8 cellular contexts compared by ENCODE assay signal in genomic region chr19:10112895-10113591, GRCh38. TPM values are rescaled to one million over a fixed set of nuclear protein-coding genes. Genes with fewer than 3 reads are reported as not detected.
DNase-seq lines count a peak whose midpoint lies in the region; ATAC-seq and TF ChIP-seq lines count a peak whose summit lies in the region.

No MANE protein-coding gene starts in this region.

- no peak overlapping the region for H3K4me3 Mint-ChIP-seq in activated naive CD4-positive, alpha-beta T cell treated with anti-CD3 and anti-CD28 coated beads, Interleukin-2, amount 10 ng/mL, durations not matched to agents 7 days and 5 days

- DNase-seq in AG10803 (ENCODE audit: low read depth) (peak; percentile 31), GM20000 (ENCODE audit: low spot score) (peak; percentile 71), SK-N-MC (ENCODE audit: low read depth, low spot score) (no peak), left ventricle myocardium superior (peak; percentile 66), HPDE6-E6E7 (ENCODE audit: extremely low spot score) (no peak)
- peak; percentile 73 for DNase-seq in activated naive CD4-positive, alpha-beta T cell treated with anti-CD3 and anti-CD28 coated beads, Interleukin-2, amount 10 ng/mL, durations not matched to agents 7 days and 5 days
- DNase-seq in stimulated activated CD4-positive, alpha-beta T cell treated with anti-CD3 and anti-CD28 coated beads, Interleukin-4, amount 100 ng/mL, for 1 hour = peak; percentile 77

- H3K36me3 ChIP-seq in SK-N-MC (ENCODE audit: insufficient read depth, low read length) = peaks cover 53% of the 10 kb centered on the region

- H3K36me3 Mint-ChIP-seq in activated naive CD4-positive, alpha-beta T cell treated with anti-CD3 and anti-CD28 coated beads, Interleukin-2, amount 10 ng/mL, durations not matched to agents 7 days and 5 days = peaks cover 56% of the 10 kb centered on the region

- H3K27ac ChIP-seq in SK-N-MC = peak overlapping the region; percentile 64

- no peak overlapping the region for H3K9ac ChIP-seq in SK-N-MC (ENCODE audit: insufficient read length)

- CTCF ChIA-PET in activated naive CD4-positive, alpha-beta T cell treated with anti-CD3 and anti-CD28 coated beads, Interleukin-2, amount 10 ng/mL, durations not matched to agents 7 days and 5 days (lab: Charles Lee) = interaction anchor here (0.6 to 5.1 kb wide), 8 partner anchors 10 to 180 kb away, joined by 3 to 51 read pairs (median 4); partner anchors contain the start of gene ANGPTL6

- H3K4me3 ChIP-seq in AG10803 (ENCODE audit: low read length) = no peak overlapping the region
- H3K4me3 ChIP-seq in SK-N-MC = no peak overlapping the region

- intact Hi-C loops in left ventricle myocardium superior (cut with micrococcal nuclease) = no loop called here

- H3K9me3 ChIP-seq in SK-N-MC (ENCODE audit: low read depth, low read length) = no peaks in the 10 kb centered on the region

- peak; percentile 58 for TF ChIP-seq CTCF in AG10803 (conservative IDR thresholded peaks at IDR 0.05; ENCODE audit: low read length)
- TF ChIP-seq CTCF in GM20000 (IDR thresholded peaks at IDR 0.05; ENCODE audit: extremely low read depth, missing control alignments) = peak; percentile 56

- peaks cover 54% of the 10 kb centered on the region for H3K4me1 Mint-ChIP-seq in activated naive CD4-positive, alpha-beta T cell treated with anti-CD3 and anti-CD28 coated beads, Interleukin-2, amount 10 ng/mL, durations not matched to agents 7 days and 5 days

- H3K9me3 Mint-ChIP-seq in activated naive CD4-positive, alpha-beta T cell treated with anti-CD3 and anti-CD28 coated beads, Interleukin-2, amount 10 ng/mL, durations not matched to agents 7 days and 5 days = no peaks in the 10 kb centered on the region

- peak overlapping the region; percentile 82 for H3K27ac Mint-ChIP-seq in activated naive CD4-positive, alpha-beta T cell treated with anti-CD3 and anti-CD28 coated beads, Interleukin-2, amount 10 ng/mL, durations not matched to agents 7 days and 5 days

- no peaks in the 10 kb centered on the region for H3K27me3 Mint-ChIP-seq in activated naive CD4-positive, alpha-beta T cell treated with anti-CD3 and anti-CD28 coated beads, Interleukin-2, amount 10 ng/mL, durations not matched to agents 7 days and 5 days

- ATAC-seq in left ventricle myocardium superior (peak; percentile 39), GM21825 (IDR thresholded peaks at IDR 0.05; ENCODE audit: unreplicated experiment) (no peak)

RNA-seq across cellular contexts. Expression of gene P2RY11, which starts 1.6 kb away (rescaled TPM):
- total RNA-seq in left ventricle myocardium superior = 4.2 TPM

RNA-seq across cellular contexts. Expression of gene EIF3G, which starts 6.7 kb away (rescaled TPM):
- 179 TPM for total RNA-seq in left ventricle myocardium superior

RNA-seq across cellular contexts. Expression of gene PPAN, which starts 6.9 kb away (rescaled TPM):
- total RNA-seq in left ventricle myocardium superior = 21.4 TPM

RNA-seq across cellular contexts. Expression of gene ANGPTL6, which starts 10.6 kb away (rescaled TPM):
- not detected for total RNA-seq in left ventricle myocardium superior

RNA-seq across cellular contexts. Expression of gene SHFL, which starts 26.9 kb away (rescaled TPM):
- total RNA-seq in left ventricle myocardium superior = 8.2 TPM

Comparison
In these comparisons a context has a peak if more than half of its experiments do, and no peak if none do; other contexts are left out.
1. DNase-seq: peak in AG10803 (single experiment), GM20000 (single experiment), activated naive CD4-positive, alpha-beta T cell treated with anti-CD3 and anti-CD28 coated beads, Interleukin-2, amount 10 ng/mL, durations not matched to agents 7 days and 5 days (single experiment), left ventricle myocardium superior (single experiment) and stimulated activated CD4-positive, alpha-beta T cell treated with anti-CD3 and anti-CD28 coated beads, Interleukin-4, amount 100 ng/mL, for 1 hour (single experiment); none in SK-N-MC (single experiment) and HPDE6-E6E7 (single experiment).